ENCODE assay signal across 10 cellular contexts in the genomic region with DNA sequence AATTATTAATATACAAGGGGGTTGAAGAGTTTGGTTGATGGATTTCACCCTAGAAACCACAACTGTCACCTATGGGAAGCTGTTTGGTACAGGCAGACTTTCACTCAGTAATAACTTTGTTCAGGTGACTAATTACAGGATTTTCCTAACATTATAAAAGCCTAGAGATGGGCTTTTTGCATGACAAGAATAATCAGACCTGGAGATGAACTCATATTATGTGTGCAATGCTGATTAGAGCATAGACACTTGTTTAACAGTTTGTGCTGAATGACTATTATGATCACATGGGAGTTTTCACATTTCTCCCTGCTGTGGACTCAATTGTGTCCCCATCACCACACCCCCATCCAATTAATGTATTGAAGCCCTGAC.
DNase-seq lines count a peak whose midpoint lies in the region; ATAC-seq lines count a peak whose summit lies in the region.
"Had no signal": no experiment of that assay in that cellular context is flagged by ENCODE, and none has a peak within 500 bp of the region (broad histone marks: within the 10 kb centered on the region; RNA-seq: fewer than 3 reads in every experiment).

No MANE protein-coding gene starts in this region.

- DNase-seq in NCI-H2081 (lab: John Stamatoyannopoulos, UW): no peak
- DNase-seq in NCI-H1417 treated with DMSO at 0.1 percent for 48 hours (lab: John Stamatoyannopoulos, UW): no peak
- DNase-seq in dermis blood vessel endothelial cell: no peak
- DNase-seq: erythroblast, NCI-H774, right lobe of liver had no signal

- H3K9me3 Mint-ChIP-seq in stimulated activated memory B cell treated with anti-CD40 and anti-IgM and Interleukin-4, amounts not matched to agents 10 μg/mL and 1 μg/mL and 100 μg/mL, for 72 hours: no peaks in the 10 kb centered on the region

- H3K4me1 Mint-ChIP-seq in stimulated activated memory B cell treated with anti-CD40 and anti-IgM and Interleukin-4, amounts not matched to agents 10 μg/mL and 1 μg/mL and 100 μg/mL, for 72 hours: peaks cover 15% of the 10 kb centered on the region

- no peak overlapping the region for H3K4me3 Mint-ChIP-seq in stimulated activated memory B cell treated with anti-CD40 and anti-IgM and Interleukin-4, amounts not matched to agents 10 μg/mL and 1 μg/mL and 100 μg/mL, for 72 hours

- H3K27ac Mint-ChIP-seq in stimulated activated memory B cell treated with anti-CD40 and anti-IgM and Interleukin-4, amounts not matched to agents 10 μg/mL and 1 μg/mL and 100 μg/mL, for 72 hours: peak overlapping the region; percentile 36

- ATAC-seq in GM19035 (IDR thresholded peaks at IDR 0.05; ENCODE audit: unreplicated experiment): peak; percentile 21
- ATAC-seq in GM21786 (IDR thresholded peaks at IDR 0.05; ENCODE audit: unreplicated experiment): peak; percentile 20
- ATAC-seq in HG03159 (IDR thresholded peaks at IDR 0.05; ENCODE audit: unreplicated experiment): peak; percentile 40
- ATAC-seq in stimulated activated memory B cell treated with anti-CD40 and anti-IgM and Interleukin-4, amounts not matched to agents 10 μg/mL and 1 μg/mL and 100 μg/mL, for 72 hours: peak; percentile 50
- ATAC-seq: right lobe of liver had no signal

- no peaks in the 10 kb centered on the region for H3K27me3 Mint-ChIP-seq in stimulated activated memory B cell treated with anti-CD40 and anti-IgM and Interleukin-4, amounts not matched to agents 10 μg/mL and 1 μg/mL and 100 μg/mL, for 72 hours

- H3K36me3 Mint-ChIP-seq in stimulated activated memory B cell treated with anti-CD40 and anti-IgM and Interleukin-4, amounts not matched to agents 10 μg/mL and 1 μg/mL and 100 μg/mL, for 72 hours: no peaks in the 10 kb centered on the region
